ENCODE assay signal across 30 cellular contexts in the genomic region with DNA sequence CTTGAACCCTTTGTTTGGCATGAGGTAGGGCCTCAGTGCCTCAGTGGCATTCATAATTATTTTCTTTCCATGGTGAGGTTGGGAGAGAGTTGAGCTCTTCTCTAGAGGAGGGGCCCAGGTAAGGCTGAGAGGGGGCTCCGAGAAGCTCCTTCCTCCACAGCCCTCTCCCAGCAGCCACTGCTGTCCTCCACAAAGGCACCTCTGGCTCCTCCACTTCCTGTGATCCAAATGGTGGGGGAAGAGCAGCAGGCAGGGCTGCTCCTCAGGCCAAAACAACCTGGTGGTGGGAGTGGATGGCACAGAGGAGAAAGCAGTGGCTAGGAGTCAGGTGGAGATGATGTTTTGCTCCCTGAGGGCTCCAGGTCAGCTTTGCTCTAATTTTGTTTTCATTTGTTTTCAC. TPM values are rescaled to one million over a fixed set of nuclear protein-coding genes. Genes with fewer than 3 reads are reported as not detected.
A peak's percentile ranks its signal among the peaks of the same experiment; 100 is the strongest.
DNase-seq lines count a peak whose midpoint lies in the region; ATAC-seq and TF ChIP-seq lines count a peak whose summit lies in the region.
"Had no signal": no experiment of that assay in that cellular context is flagged by ENCODE, and none has a peak within 500 bp of the region (broad histone marks: within the 10 kb centered on the region; RNA-seq: fewer than 3 reads in every experiment).

No MANE protein-coding gene starts in this region.

- H3K36me3 Mint-ChIP-seq in type B pancreatic cell = no peaks in the 10 kb centered on the region
- H3K36me3 Mint-ChIP-seq: CD4-positive, alpha-beta memory T cell; IgD-negative memory B cell had no signal

- H4K20me1 ChIP-seq in PC-3 (ENCODE audit: low read length) (no peaks in the 10 kb centered on the region), MM.1S (ENCODE audit: insufficient read depth, low read length) (no peaks in the 10 kb centered on the region)
- H4K20me1 ChIP-seq: BLaER1 treated with 17β-estradiol and CSF1 and Interleukin-3, amounts not matched to agents 10 nM and 100 nM had no signal

- CTCF ChIA-PET in PC-3 (lab: Charles Lee) = no interaction called here

- H3F3A ChIP-seq in PC-3 (ENCODE audit: low read length, unreplicated experiment) (no peaks in the 10 kb centered on the region), MM.1S (ENCODE audit: insufficient read depth, low read length) (no peaks in the 10 kb centered on the region)

- H3K4me3 ChIP-seq in PC-3 (ENCODE audit: low read length) (no peak overlapping the region), MM.1S (ENCODE audit: low read length) (no peak overlapping the region)
- H3K4me3 ChIP-seq: A549; BLaER1 treated with 17β-estradiol and CSF1 and Interleukin-3, amounts not matched to agents 10 nM and 100 nM; GM12878; SJCRH30 had no signal

- H3K4me2 ChIP-seq in PC-3 (ENCODE audit: low read length) (no peak overlapping the region), MM.1S (ENCODE audit: low read depth, low read length) (no peak overlapping the region)
- H3K4me2 ChIP-seq: A549, KMS-11 had no signal

- H3K9me3 Mint-ChIP-seq in type B pancreatic cell = no peaks in the 10 kb centered on the region
- H3K9me3 Mint-ChIP-seq: CD4-positive, alpha-beta memory T cell; IgD-negative memory B cell had no signal

- ATAC-seq in Right ventricle myocardium superior (ENCODE audit: poor library complexity) (no peak), PC-3 (no peak)
- ATAC-seq: A549, GM12878, HCT116, SK-N-SH treated with all-trans-retinoic acid at 6 μM for 48 hours had no signal

- H3K27ac ChIP-seq in PC-3 (ENCODE audit: low read length) = no peak overlapping the region
- no peak overlapping the region for H3K27ac ChIP-seq in MM.1S (ENCODE audit: low read length)
- no peak overlapping the region for H3K27ac ChIP-seq in substantia nigra (ENCODE audit: low read depth, low read length, poor library complexity, severe bottlenecking)
- H3K27ac ChIP-seq: A549; BLaER1 treated with 17β-estradiol and CSF1 and Interleukin-3, amounts not matched to agents 10 nM and 100 nM; KMS-11; SJCRH30 had no signal

- H3K27me3 ChIP-seq in PC-3 (ENCODE audit: low read length) (no peaks in the 10 kb centered on the region), MM.1S (replicated peaks; ENCODE audit: insufficient read depth, low read length) (no peaks in the 10 kb centered on the region)
- H3K27me3 ChIP-seq: BLaER1 treated with 17β-estradiol and CSF1 and Interleukin-3, amounts not matched to agents 10 nM and 100 nM; SJCRH30 had no signal

- no peaks in the 10 kb centered on the region for H3K79me2 ChIP-seq in PC-3 (ENCODE audit: low read length)
- no peaks in the 10 kb centered on the region for H3K79me2 ChIP-seq in MM.1S (ENCODE audit: low read length)

- peaks cover 12% of the 10 kb centered on the region for H3K4me1 Mint-ChIP-seq in type B pancreatic cell (ENCODE audit: unreplicated experiment)
- H3K4me1 Mint-ChIP-seq: CD4-positive, alpha-beta memory T cell; IgD-negative memory B cell had no signal

- DNase-seq in cardiac septum (ENCODE audit: low spot score) (peak; percentile 67), Right ventricle myocardium superior (no peak), PC-3 (no peak), mesenteric fat pad (ENCODE audit: low spot score) (peak; percentile 55), type B pancreatic cell (ENCODE audit: extremely low spot score, unreplicated experiment) (no peak), glomerular visceral epithelial cell (ENCODE audit: extremely low spot score) (no peak), MM.1S (no peak), substantia nigra (lab: John Stamatoyannopoulos, UW) (no peak)
- DNase-seq: AML-193; CD4-positive, alpha-beta memory T cell; COR-L47; DMS79; EL; GDM1; GOT3; NCI-H1048; NCI-H1417 treated with DMSO at 0.1 percent for 48 hours; NCI-H187; NCI-H2081 treated with DMSO at 0.1 percent for 48 hours; NCI-H2171; NCI-H510A; NCI-H69; SJCRH30 had no signal

- H3K9me2 ChIP-seq in PC-3 (replicated peaks; ENCODE audit: low read length) (no peaks in the 10 kb centered on the region), MM.1S (replicated peaks; ENCODE audit: insufficient read depth, low read length) (no peaks in the 10 kb centered on the region)

- H3K4me1 ChIP-seq in PC-3 (ENCODE audit: insufficient read depth, low read length) (no peaks in the 10 kb centered on the region), MM.1S (ENCODE audit: low read length) (no peaks in the 10 kb centered on the region)
- H3K4me1 ChIP-seq: A549 had no signal

- H3K36me3 ChIP-seq in PC-3 (ENCODE audit: low read depth, low read length) = no peaks in the 10 kb centered on the region
- H3K36me3 ChIP-seq in MM.1S (replicated peaks; ENCODE audit: insufficient read depth, low read length) = no peaks in the 10 kb centered on the region
- H3K36me3 ChIP-seq: BLaER1 treated with 17β-estradiol and CSF1 and Interleukin-3, amounts not matched to agents 10 nM and 100 nM; SJCRH30 had no signal

- POLR2A ChIA-PET in PC-3 (lab: Charles Lee; ENCODE audit: unreplicated experiment) = interaction anchor here (0.6 kb wide), 1 partner anchor 17 kb away, joined by 3 read pairs; no protein-coding TSS in a partner anchor

- BruUV-seq in PC-3 (replicated peaks; lab: Mats Ljungman, UMichigan) = TSS peak; percentile 27

- H3K27me3 Mint-ChIP-seq in type B pancreatic cell = peaks cover 23% of the 10 kb centered on the region

- H3K9ac ChIP-seq in PC-3 (ENCODE audit: low read length) (no peak overlapping the region), MM.1S (ENCODE audit: low read length) (no peak overlapping the region)
- H3K9ac ChIP-seq: BLaER1 treated with 17β-estradiol and CSF1 and Interleukin-3, amounts not matched to agents 10 nM and 100 nM; KMS-11 had no signal

- no peaks in the 10 kb centered on the region for H3K9me3 ChIP-seq in PC-3 (ENCODE audit: low read length)
- H3K9me3 ChIP-seq in MM.1S (replicated peaks; ENCODE audit: insufficient read depth, low read length) = no peaks in the 10 kb centered on the region
- H3K9me3 ChIP-seq: A549; BLaER1 treated with 17β-estradiol and CSF1 and Interleukin-3, amounts not matched to agents 10 nM and 100 nM; SJCRH30 had no signal

- H2AFZ ChIP-seq in PC-3 (ENCODE audit: low read length) (no peak overlapping the region), MM.1S (ENCODE audit: low read length) (no peak overlapping the region)

- TF ChIP-seq CTCF in PC-3 (conservative IDR thresholded peaks at IDR 0.05; ENCODE audit: low read depth, low read length) (no peak), type B pancreatic cell (conservative IDR thresholded peaks at IDR 0.05) (no peak), MM.1S (IDR thresholded peaks at IDR 0.05; ENCODE audit: low read length) (no peak)

- intact Hi-C loops in cardiac septum (cut with DNase I) (no loop called here), Right ventricle myocardium superior (cut with DNase I) (no loop called here), PC-3 (cut with micrococcal nuclease) (no loop called here)

- peak overlapping the region; percentile 12 for H3K27ac Mint-ChIP-seq in type B pancreatic cell
- H3K27ac Mint-ChIP-seq: IgD-negative memory B cell had no signal

- H3K4me3 Mint-ChIP-seq in type B pancreatic cell = no peak overlapping the region
- H3K4me3 Mint-ChIP-seq: CD4-positive, alpha-beta memory T cell had no signal

RNA-seq across cellular contexts. Expression of a gene that starts 13.3 kb away (rescaled TPM):
- 15.9 TPM for total RNA-seq in cardiac septum
- 21.9 TPM for total RNA-seq in Right ventricle myocardium superior
- total RNA-seq in PC-3 (2014; rRNA removed) = 1.6 and 9.7 TPM in 2 replicates
- total RNA-seq in mesenteric fat pad = 70.9 TPM
- not detected in 2 replicates for total RNA-seq in type B pancreatic cell (ENCODE audit: low replicate concordance)
- total RNA-seq: CD4-positive, alpha-beta memory T cell; GM12878 had no signal

RNA-seq across cellular contexts. Expression of a gene that starts 19.1 kb away (rescaled TPM):
- total RNA-seq in cardiac septum (5.1 TPM), Right ventricle myocardium superior (3.0 TPM), PC-3 (2014; rRNA removed) (18.5 and 26.6 TPM in 2 replicates), mesenteric fat pad (14.8 TPM), type B pancreatic cell (ENCODE audit: low replicate concordance) (5.5 and 27.4 TPM in 2 replicates)

RNA-seq across cellular contexts. Expression of a gene that starts 34.7 kb away (rescaled TPM):
- total RNA-seq in cardiac septum = not detected
- total RNA-seq in Right ventricle myocardium superior = not detected
- total RNA-seq in PC-3 (2014; rRNA removed) = not detected in 2 replicates
- total RNA-seq in mesenteric fat pad = not detected
- not detected in 2 replicates for total RNA-seq in type B pancreatic cell (ENCODE audit: low replicate concordance)
- total RNA-seq: CD4-positive, alpha-beta memory T cell; GM12878; SJCRH30 had no signal

RNA-seq across cellular contexts. Expression of a gene that starts 51.5 kb away (rescaled TPM):
- total RNA-seq in cardiac septum (0.11 TPM), Right ventricle myocardium superior (0.35 TPM), PC-3 (2014; rRNA removed) (0.11 TPM in 1 of 2 replicates, not detected in the other), mesenteric fat pad (33.4 TPM), type B pancreatic cell (ENCODE audit: low replicate concordance) (0.43 TPM in 1 of 2 replicates, not detected in the other)
- total RNA-seq: CD4-positive, alpha-beta memory T cell; GM12878; SJCRH30 had no signal

Comparison
In these comparisons a context has a peak if more than half of its experiments do, and no peak if none do; other contexts are left out.
1. DNase-seq: peak in cardiac septum (single experiment) and mesenteric fat pad (single experiment); none in Right ventricle myocardium superior (single experiment), PC-3 (single experiment), type B pancreatic cell (single experiment), glomerular visceral epithelial cell (single experiment), MM.1S (single experiment) and substantia nigra (0 of 49).